In genomic region chr3:126622694-126623093, GRCh38 we compare ENCODE assay signal across 24 cellular contexts.
"Had no signal": no experiment of that assay in that cellular context is flagged by ENCODE, and none has a peak within 500 bp of the region (broad histone marks: within the 10 kb centered on the region; RNA-seq: fewer than 3 reads in every experiment).

No MANE protein-coding gene starts in this region.

- H3K36me3 ChIP-seq: prostate gland, thoracic aorta, transverse colon, uterus had no signal

- H3K27ac Mint-ChIP-seq: naive thymus-derived CD4-positive, alpha-beta T cell; nephron progenitor cell; stimulated activated naive B cell treated with anti-CD40 and anti-IgM and Interleukin-4, amounts not matched to agents 10 μg/mL and 1 μg/mL and 100 μg/mL, for 72 hours; stimulated activated naive CD8-positive, alpha-beta T cell treated with anti-CD3 and anti-CD28 coated beads, Interleukin-15, amount 100 ng/mL, for 72 hours had no signal

- ATAC-seq: esophagus mucosa; heart right ventricle; left lobe of liver; naive thymus-derived CD4-positive, alpha-beta T cell; right lobe of liver; stimulated activated naive B cell treated with anti-CD40 and anti-IgM and Interleukin-4, amounts not matched to agents 10 μg/mL and 1 μg/mL and 100 μg/mL, for 72 hours; stimulated activated naive CD8-positive, alpha-beta T cell treated with anti-CD3 and anti-CD28 coated beads, Interleukin-15, amount 100 ng/mL, for 72 hours had no signal

- H2AFZ ChIP-seq: parathyroid adenoma had no signal

- H3K27me3 ChIP-seq: dorsolateral prefrontal cortex, heart right ventricle, right lobe of liver, transverse colon, uterus had no signal

- H3K9me3 Mint-ChIP-seq: nephron progenitor cell; stimulated activated naive B cell treated with anti-CD40 and anti-IgM and Interleukin-4, amounts not matched to agents 10 μg/mL and 1 μg/mL and 100 μg/mL, for 72 hours; stimulated activated naive CD8-positive, alpha-beta T cell treated with anti-CD3 and anti-CD28 coated beads, Interleukin-15, amount 100 ng/mL, for 72 hours had no signal

- H3K9ac ChIP-seq: parathyroid adenoma had no signal

- H3K79me2 ChIP-seq: parathyroid adenoma had no signal

- H3K4me1 ChIP-seq: parathyroid adenoma, prostate gland, right lobe of liver, transverse colon, uterus had no signal

- H3K4me1 Mint-ChIP-seq: nephron progenitor cell; stimulated activated naive B cell treated with anti-CD40 and anti-IgM and Interleukin-4, amounts not matched to agents 10 μg/mL and 1 μg/mL and 100 μg/mL, for 72 hours; stimulated activated naive CD8-positive, alpha-beta T cell treated with anti-CD3 and anti-CD28 coated beads, Interleukin-15, amount 100 ng/mL, for 72 hours had no signal

- H3K4me3 ChIP-seq: dorsolateral prefrontal cortex, heart right ventricle, prostate gland, right lobe of liver, thoracic aorta, transverse colon, uterus had no signal

- H3K9me3 ChIP-seq: heart right ventricle, prostate gland, right lobe of liver, thoracic aorta, transverse colon, uterus had no signal

- DNase-seq: cortex of kidney; dorsolateral prefrontal cortex; effector CD8-positive, alpha-beta T cell; heart right ventricle; hypothalamus; mammary epithelial cell; naive thymus-derived CD4-positive, alpha-beta T cell; nephron progenitor cell; retina; right lobe of liver; stimulated activated CD4-positive, alpha-beta T cell treated with anti-CD3 and anti-CD28 coated beads, Interleukin-2, amount 100 ng/mL, for 24 hours; stimulated activated CD4-positive, alpha-beta T cell treated with anti-CD3 and anti-CD28 coated beads, Interleukin-4, amount 100 ng/mL, for 4 hours; stimulated activated naive B cell treated with anti-CD40 and anti-IgM and Interleukin-4, amounts not matched to agents 10 μg/mL and 1 μg/mL and 100 μg/mL, for 72 hours; stimulated activated naive CD8-positive, alpha-beta T cell treated with anti-CD3 and anti-CD28 coated beads, Interleukin-15, amount 100 ng/mL, for 72 hours; substantia nigra; transverse colon; uterus had no signal

- H3K27ac ChIP-seq: dorsolateral prefrontal cortex, heart right ventricle, parathyroid adenoma, prostate gland, right lobe of liver, thoracic aorta, transverse colon, uterus had no signal

- H3K27me3 Mint-ChIP-seq: stimulated activated naive B cell treated with anti-CD40 and anti-IgM and Interleukin-4, amounts not matched to agents 10 μg/mL and 1 μg/mL and 100 μg/mL, for 72 hours; stimulated activated naive CD8-positive, alpha-beta T cell treated with anti-CD3 and anti-CD28 coated beads, Interleukin-15, amount 100 ng/mL, for 72 hours had no signal

- H3K4me3 Mint-ChIP-seq: naive thymus-derived CD4-positive, alpha-beta T cell; nephron progenitor cell; stimulated activated naive B cell treated with anti-CD40 and anti-IgM and Interleukin-4, amounts not matched to agents 10 μg/mL and 1 μg/mL and 100 μg/mL, for 72 hours; stimulated activated naive CD8-positive, alpha-beta T cell treated with anti-CD3 and anti-CD28 coated beads, Interleukin-15, amount 100 ng/mL, for 72 hours had no signal

- FAIRE-seq: frontal cortex, islet of Langerhans had no signal
